Comparison of ENCODE assay signal across 8 cellular contexts in the genomic region with DNA sequence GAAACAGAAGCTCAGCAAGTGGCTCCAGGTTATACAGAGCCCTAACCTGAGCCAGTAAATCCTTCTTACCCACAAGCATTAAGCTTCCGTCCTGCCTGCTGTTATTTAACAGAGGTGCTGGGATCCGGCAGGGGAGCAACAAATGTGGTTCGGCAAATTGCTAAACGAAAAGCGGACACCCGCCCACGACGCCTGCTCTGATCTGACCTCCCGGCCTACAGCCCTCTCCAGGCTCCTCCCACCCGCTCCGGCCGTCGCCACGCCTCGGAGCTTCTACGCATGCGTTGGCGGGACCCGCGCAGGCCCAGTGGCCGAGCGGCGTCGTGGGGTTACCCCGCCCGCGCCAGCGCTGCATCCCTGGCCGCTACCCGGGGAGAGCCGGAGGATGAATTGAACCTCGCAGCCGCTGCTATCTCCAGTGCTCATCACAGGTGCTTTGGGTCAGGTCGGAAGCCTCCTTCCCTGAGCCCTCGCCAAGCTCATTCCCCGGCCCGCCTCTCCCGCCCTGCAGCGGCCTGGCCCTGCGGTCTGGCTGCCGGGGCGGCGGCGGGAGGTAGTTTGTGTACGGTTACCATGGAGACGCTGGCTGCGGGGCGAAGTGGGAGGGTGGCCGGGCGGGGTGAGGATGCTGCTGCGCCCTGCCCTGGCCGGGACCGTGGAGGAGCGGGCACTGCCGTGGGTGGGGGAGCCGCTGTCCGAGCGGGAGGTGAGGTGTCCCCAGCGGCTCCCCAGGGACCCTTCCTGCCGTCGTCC. TPM values are rescaled to one million over a fixed set of nuclear protein-coding genes. Genes with fewer than 3 reads are reported as not detected.
DNase-seq lines count a peak whose midpoint lies in the region; ATAC-seq and TF ChIP-seq lines count a peak whose summit lies in the region.

TSS of gene ARMC2 (plus strand) at position 307 of the 753 bp plus-strand sequence. CDS start 5,846 bp downstream, outside the sequence.

- no peaks in the 10 kb centered on the region for H3K9me3 ChIP-seq in Loucy (ENCODE audit: insufficient read depth, low read depth, low read length)
- H3K9me3 ChIP-seq in stomach = no peaks in the 10 kb centered on the region

- H4K20me1 ChIP-seq in Loucy (ENCODE audit: insufficient read depth, low read length, poor library complexity, severe bottlenecking) = no peaks in the 10 kb centered on the region

- no peaks in the 10 kb centered on the region for H3K27me3 Mint-ChIP-seq in neural crest cell (ENCODE audit: low read depth)

- peaks cover 7% of the 10 kb centered on the region; the same call in 1 of the 2 replicates for H3K79me2 ChIP-seq in Loucy (ENCODE audit: insufficient read depth, low read length)

- peak; percentile 93 for ATAC-seq in foreskin keratinocyte

- peaks cover 13% of the 10 kb centered on the region for H3K4me1 Mint-ChIP-seq in neural crest cell

- H3K36me3 ChIP-seq in H7 (replicated peaks; ENCODE audit: control insufficient read depth, insufficient read depth, low read length) (no peaks in the 10 kb centered on the region), Loucy (ENCODE audit: insufficient read depth, low read length) (no peaks in the 10 kb centered on the region), stomach (no peaks in the 10 kb centered on the region)

- H3F3A ChIP-seq in Loucy (ENCODE audit: low read depth) = peaks cover 8% of the 10 kb centered on the region

- peak within 1 kb of the TSS; percentile 68 for H3K9ac ChIP-seq in Loucy (ENCODE audit: low read depth, low read length, poor library complexity, severe bottlenecking)

- TF ChIP-seq CTCF in Loucy (conservative IDR thresholded peaks at IDR 0.05; ENCODE audit: low read length) (no peak), foreskin keratinocyte (conservative IDR thresholded peaks at IDR 0.05) (no peak), neural crest cell (conservative IDR thresholded peaks at IDR 0.05) (no peak), stomach (IDR thresholded peaks at IDR 0.05) (no peak)

- peak within 1 kb of the TSS; percentile 90 for H3K4me2 ChIP-seq in Loucy (ENCODE audit: low read depth, low read length, poor library complexity, severe bottlenecking)

- H3K27ac ChIP-seq in foreskin keratinocyte (no peak within 1 kb of the TSS), stomach (peak within 1 kb of the TSS; percentile 72 to 87 (median 84))

- TF ChIP-seq EP300 in stomach (IDR thresholded peaks at IDR 0.05) = no peak

- no peak within 1 kb of the TSS for H3K27ac Mint-ChIP-seq in neural crest cell (ENCODE audit: unreplicated experiment)

- H2AFZ ChIP-seq in Loucy (ENCODE audit: low read length) = peak within 1 kb of the TSS; percentile 95

- H3K9me3 Mint-ChIP-seq in neural crest cell = no peaks in the 10 kb centered on the region

- no peaks in the 10 kb centered on the region for H3K9me2 ChIP-seq in Loucy (replicated peaks; ENCODE audit: low read depth, low read length)

- peak within 1 kb of the TSS; percentile 84 for H3K4me3 ChIP-seq in H7 (ENCODE audit: insufficient read depth, low read depth, low read length)
- H3K4me3 ChIP-seq in Loucy (ENCODE audit: low read length, poor library complexity, severe bottlenecking) = peak within 1 kb of the TSS; percentile 81
- peak within 1 kb of the TSS; percentile 67 to 92 (median 82) for H3K4me3 ChIP-seq in stomach

- H3K4me1 ChIP-seq in Loucy (ENCODE audit: insufficient read depth, low read length, poor library complexity, severe bottlenecking) = peaks cover 53% of the 10 kb centered on the region
- H3K4me1 ChIP-seq in foreskin keratinocyte = no peaks in the 10 kb centered on the region
- H3K4me1 ChIP-seq in stomach = peaks cover 5 to 50% (median 14%) of the 10 kb centered on the region in 4 donors

- peak; percentile 96 for TF ChIP-seq POLR2A in Raji (IDR thresholded peaks at IDR 0.05; ENCODE audit: insufficient read depth, low read depth, low read length)
- TF ChIP-seq POLR2A in stomach (IDR thresholded peaks at IDR 0.05) = no peak

- H3K36me3 Mint-ChIP-seq in neural crest cell (ENCODE audit: low read depth) = no peaks in the 10 kb centered on the region

- intact Hi-C loops in stomach (cut with DNase I; ENCODE audit: low total_unique reads) = no loop called here

- 0 to 1% (median 0%) methylated on average over 41 to 61 of the region's 61 CpGs for WGBS in stomach, 5 donors

- H3K27me3 ChIP-seq in H7 (ENCODE audit: control insufficient read depth, insufficient read depth, low read length) (no peaks in the 10 kb centered on the region), Loucy (ENCODE audit: insufficient read depth, low read length, poor library complexity, severe bottlenecking) (no peaks in the 10 kb centered on the region), foreskin keratinocyte (peaks cover 4% of the 10 kb centered on the region), stomach (no peaks in the 10 kb centered on the region)

- peak within 1 kb of the TSS; percentile 88 for H3K4me3 Mint-ChIP-seq in neural crest cell

- peak; percentile 91 for DNase-seq in EL
- DNase-seq in H7 = peak; percentile 96
- DNase-seq in activated gamma-delta T cell treated with Interleukin-2 at 50 U/mL for 16 hours = peak; percentile 84
- peak; percentile 69 to 80 for DNase-seq in foreskin keratinocyte
- peak; percentile 95 for DNase-seq in neural crest cell (ENCODE audit: low read depth, low spot score)
- peak; percentile 94 for DNase-seq in stomach

RNA-seq across cellular contexts. Expression of gene ARMC2, which starts in this region (rescaled TPM):
- total RNA-seq in H7 (2014; rRNA removed; shearing (Covaris generic)) = 1.3 and 2.6 TPM in 2 replicates
- 2.4 and 3.0 TPM in 2 replicates for total RNA-seq in foreskin keratinocyte
- polyA plus RNA-seq in foreskin keratinocyte = 1.8 and 2.6 TPM in 2 replicates
- total RNA-seq in neural crest cell = 10.0 and 10.1 TPM in 2 replicates
- 10 to 100 TPM in 1 of 5 donors, 1 to 10 TPM in 3, not detected in 1; 2.3 to 13.4 (median 4.0) TPM for total RNA-seq in stomach
- polyA plus RNA-seq in stomach = 1 to 10 TPM in 2 of 3 donors, under 1 TPM in 1; 0.46 to 1.7 (median 1.1) TPM
